ENCODE assay signal across 14 cellular contexts in the genomic region with DNA sequence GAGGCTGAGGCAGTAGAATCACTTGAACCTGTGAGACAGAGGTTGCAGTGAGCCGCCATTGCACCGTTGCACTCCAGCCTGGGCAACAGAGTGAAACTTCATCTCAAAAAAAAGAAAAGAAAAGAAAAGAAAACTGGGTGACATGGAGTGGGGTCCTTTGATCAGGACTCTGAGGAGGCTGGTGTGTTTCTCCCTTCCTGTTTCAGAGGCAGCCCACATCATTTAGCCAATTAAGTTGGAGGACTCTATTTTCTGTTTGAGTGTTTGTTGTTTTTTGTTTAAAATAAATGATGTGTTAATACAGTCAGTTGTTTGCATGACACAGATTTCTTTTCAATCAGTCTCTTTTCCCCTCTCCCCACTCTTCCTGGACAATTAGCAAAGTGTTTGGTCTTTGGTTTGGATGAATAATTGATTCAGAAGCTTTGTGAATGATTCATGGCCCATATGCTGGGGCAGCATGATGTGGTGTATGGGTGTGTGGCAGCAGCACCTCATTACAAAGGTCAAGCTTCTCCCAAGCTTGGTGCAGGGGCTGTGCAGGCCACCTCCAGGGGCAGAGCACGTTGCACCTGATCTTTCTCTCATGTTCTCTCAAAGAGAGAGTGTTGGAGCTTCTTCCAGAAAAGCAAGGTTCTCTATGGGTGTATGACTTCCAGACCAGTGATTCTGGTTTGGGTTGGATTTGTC. TPM values are rescaled to one million over a fixed set of nuclear protein-coding genes. Genes with fewer than 3 reads are reported as not detected.
DNase-seq lines count a peak whose midpoint lies in the region; ATAC-seq lines count a peak whose summit lies in the region.
"Had no signal": no experiment of that assay in that cellular context is flagged by ENCODE, and none has a peak within 500 bp of the region (broad histone marks: within the 10 kb centered on the region; RNA-seq: fewer than 3 reads in every experiment).

No MANE protein-coding gene starts in this region.

- intact Hi-C loops in left colon (cut with DNase I, micrococcal nuclease), result no loop called here

- H3K36me3 ChIP-seq in duodenal mucosa (ENCODE audit: control insufficient read depth in 1 of 2, insufficient read depth in 2 of 2, low read length in 2 of 2) (no peaks in the 10 kb centered on the region), GM23248 (ENCODE audit: low read depth) (no peaks in the 10 kb centered on the region)
- H3K36me3 ChIP-seq: HAP-1 had no signal

- ATAC-seq in left colon, result peak; percentile 36

- H3K79me2 ChIP-seq in GM23248 (ENCODE audit: insufficient read depth), result no peaks in the 10 kb centered on the region

- H3K27ac ChIP-seq in duodenal mucosa (ENCODE audit: low read depth, low read length) (peak overlapping the region; percentile 27), GM23248 (no peak overlapping the region)

- DNase-seq in NCI-H748 (lab: John Stamatoyannopoulos, UW; ENCODE audit: unreplicated experiment) (peak; percentile 65), SW480 (ENCODE audit: low spot score) (peak; percentile 16), left colon (no peak), GM23248 (no peak), NCI-H2107 (lab: John Stamatoyannopoulos, UW) (no peak), HT-29 (ENCODE audit: low spot score) (no peak), RPMI8226 (no peak)
- DNase-seq: C1 segment of cervical spinal cord; CD4-positive, alpha-beta T cell; DMS79; IMR-90 had no signal

- H3K9me3 ChIP-seq in duodenal mucosa (ENCODE audit: control insufficient read depth in 1 of 2, low read length in 2 of 2) (no peaks in the 10 kb centered on the region), GM23248 (ENCODE audit: low read depth) (no peaks in the 10 kb centered on the region)
- H3K9me3 ChIP-seq: HAP-1 had no signal

- H3K9ac ChIP-seq in duodenal mucosa (ENCODE audit: low read depth in 1 of 2, low read length in 2 of 2) (no peak overlapping the region), GM23248 (no peak overlapping the region)

- in situ Hi-C loops in GM23248 (cut with MboI), result no loop called here

- no peaks in the 10 kb centered on the region for H4K20me1 ChIP-seq in GM23248 (ENCODE audit: insufficient read depth)

- no peak overlapping the region for H2AFZ ChIP-seq in GM23248

- no peaks in the 10 kb centered on the region for H3F3A ChIP-seq in GM23248 (ENCODE audit: insufficient read depth)

- H3K4me2 ChIP-seq in GM23248 (ENCODE audit: unreplicated experiment), result no peak overlapping the region

- H3K9me2 ChIP-seq in GM23248 (ENCODE audit: insufficient read depth), result no peaks in the 10 kb centered on the region

- H3K27me3 ChIP-seq in duodenal mucosa (ENCODE audit: control insufficient read depth in 1 of 2, insufficient read depth in 2 of 2, low read length in 2 of 2) (no peaks in the 10 kb centered on the region), GM23248 (replicated peaks; ENCODE audit: insufficient read depth) (no peaks in the 10 kb centered on the region)

- H3K4me1 ChIP-seq in duodenal mucosa (ENCODE audit: control insufficient read depth in 1 of 2, insufficient read depth in 2 of 2, low read length in 2 of 2) (peaks cover 10 to 19% of the 10 kb centered on the region in 2 donors), GM23248 (ENCODE audit: insufficient read depth) (no peaks in the 10 kb centered on the region)
- H3K4me1 ChIP-seq: HAP-1 had no signal

- WGBS in GM23248 (ENCODE audit: low coverage in 1 of 2, low lambda C conversion rate in 2 of 2, missing lambda C conversion rate in 2 of 2), 2 experiments, result 39 to 56% methylated on average over 3 of the region's 3 CpGs

- H3K4me3 ChIP-seq in duodenal mucosa (ENCODE audit: low read depth in 1 of 2, low read length in 2 of 2) (no peak overlapping the region), GM23248 (no peak overlapping the region)
- H3K4me3 ChIP-seq: HAP-1 had no signal

RNA-seq across cellular contexts. Expression of gene CACNA1E, which starts 48.8 kb away (rescaled TPM):
- total RNA-seq in left colon, result under 1 TPM; 0.18 to 0.25 TPM
- not detected in 2 replicates for total RNA-seq in GM23248 (2014; rRNA removed; shearing (Covaris generic))
- not detected in 2 replicates for polyA plus RNA-seq in GM23248 (2016; fragmentation: Nextera tagmentation; extraction: Ambion mirVana)
- total RNA-seq in HT-29 (2014; rRNA removed; shearing (Covaris generic)), result not detected in 2 replicates
- total RNA-seq: CD4-positive, alpha-beta T cell; G401; IMR-90 had no signal
- polyA plus RNA-seq: IMR-90 had no signal

Comparison
In these comparisons a context has a peak if more than half of its experiments do, and no peak if none do; other contexts are left out.
1. DNase-seq: peak in NCI-H748 (single experiment) and SW480 (single experiment); none in left colon (0 of 2), GM23248 (single experiment), NCI-H2107 (single experiment), HT-29 (single experiment) and RPMI8226 (single experiment).